9 cellular contexts compared by ENCODE assay signal in genomic region chr10:102400061-102400460, GRCh38. TPM values are rescaled to one million over a fixed set of nuclear protein-coding genes. Genes with fewer than 3 reads are reported as not detected.
DNase-seq lines count a peak whose midpoint lies in the region; ATAC-seq, FAIRE-seq and TF ChIP-seq lines count a peak whose summit lies in the region.
"Had no signal": no experiment of that assay in that cellular context is flagged by ENCODE, and none has a peak within 500 bp of the region (broad histone marks: within the 10 kb centered on the region; RNA-seq: fewer than 3 reads in every experiment).

No MANE protein-coding gene starts in this region.

- H3K18ac ChIP-seq in trophoblast cell (ENCODE audit: low read length) = peak overlapping the region; percentile 43

- H3K4me1 Mint-ChIP-seq in brain = peaks cover 21% of the 10 kb centered on the region

- no peak overlapping the region for H3K4me2 ChIP-seq in trophoblast cell (ENCODE audit: low read length)

- peaks cover under 1% of the 10 kb centered on the region for H3K27me3 Mint-ChIP-seq in brain

- H3K9ac ChIP-seq in trophoblast cell (ENCODE audit: low read length) = no peak overlapping the region

- H3K4me3 ChIP-seq in GM12865 (ENCODE audit: low read depth, low read length) (peak overlapping the region; percentile 97), trophoblast cell (ENCODE audit: low read depth, low read length) (no peak overlapping the region)

- ATAC-seq in GM21423 (IDR thresholded peaks at IDR 0.05; ENCODE audit: unreplicated experiment) (no peak), GM19351 (IDR thresholded peaks at IDR 0.05; ENCODE audit: unreplicated experiment) (no peak)

- no peaks in the 10 kb centered on the region for H3K27me3 ChIP-seq in trophoblast cell (ENCODE audit: insufficient read depth, low read length)

- no peak overlapping the region for H2BK5ac ChIP-seq in trophoblast cell (ENCODE audit: low read depth, low read length, poor library complexity)

- peaks cover 3% of the 10 kb centered on the region for H3K9me3 ChIP-seq in trophoblast cell (ENCODE audit: insufficient read depth, low read depth, low read length)

- TF ChIP-seq CTCF in GM12865 (IDR thresholded peaks at IDR 0.05; ENCODE audit: insufficient read depth, low read depth, low read length, missing control alignments) = no peak
- TF ChIP-seq CTCF in brain (conservative IDR thresholded peaks at IDR 0.05) = no peak
- TF ChIP-seq CTCF in D721Med (IDR thresholded peaks at IDR 0.05; ENCODE audit: insufficient read depth, missing control alignments) = no peak

- peaks cover 29 to 30% of the 10 kb centered on the region in 2 experiments for H3K36me3 ChIP-seq in trophoblast cell (ENCODE audit: control insufficient read depth in 1 of 2, insufficient read depth in 2 of 2, low read length in 2 of 2)

- peak overlapping the region; percentile 53 for H4K91ac ChIP-seq in trophoblast cell (ENCODE audit: low read depth, low read length)

- H3K9me3 Mint-ChIP-seq in brain = no peaks in the 10 kb centered on the region

- peak overlapping the region; percentile 41 for H3K14ac ChIP-seq in trophoblast cell (ENCODE audit: low read length)

- H3K79me1 ChIP-seq in trophoblast cell (ENCODE audit: low read length) = peaks cover 22% of the 10 kb centered on the region

- no peak for DNase-seq in GM12865 (ENCODE audit: low read depth)
- DNase-seq in NCI-H146 treated with DMSO at 0.1 percent for 48 hours (lab: John Stamatoyannopoulos, UW; ENCODE audit: unreplicated experiment) = peak; percentile 14
- DNase-seq in trophoblast cell = no peak
- DNase-seq in Ammon's horn (ENCODE audit: low spot score) = no peak
- no peak for DNase-seq in D721Med (ENCODE audit: insufficient read length, low spot score)

- peak overlapping the region; percentile 3 for H3K4ac ChIP-seq in trophoblast cell (ENCODE audit: low read depth, low read length)

- H2AFZ ChIP-seq in trophoblast cell (ENCODE audit: insufficient read depth, low read length, poor library complexity) = peak overlapping the region; percentile 19

- peak overlapping the region; percentile 25 for H2BK120ac ChIP-seq in trophoblast cell (ENCODE audit: insufficient read depth, low read length, poor library complexity)

- H3K4me3 Mint-ChIP-seq in brain = peak overlapping the region; percentile 72 to 82 (median 77)

- peaks cover 33 to 34% of the 10 kb centered on the region in 2 experiments for H3K4me1 ChIP-seq in trophoblast cell (ENCODE audit: control insufficient read depth in 1 of 2, insufficient read depth in 2 of 2, low read length in 2 of 2)

- H3K27ac ChIP-seq in trophoblast cell (ENCODE audit: low read depth, low read length) = no peak overlapping the region

- peak overlapping the region; percentile 38 for H2AK5ac ChIP-seq in trophoblast cell (ENCODE audit: low read length)

- WGBS in trophoblast cell (ENCODE audit: extremely low coverage, insufficient coverage, insufficient read length) = no CpG with 5 or more reads among the region's 18 CpGs

- no peak overlapping the region for H3K23ac ChIP-seq in trophoblast cell (ENCODE audit: low read length)

- peaks cover 8% of the 10 kb centered on the region for H3K79me2 ChIP-seq in trophoblast cell (ENCODE audit: control insufficient read depth, insufficient read depth, low read length, poor library complexity)

- H2BK12ac ChIP-seq in trophoblast cell (ENCODE audit: low read length) = peak overlapping the region; percentile 80

- H3K36me3 Mint-ChIP-seq in brain = peaks cover 4% of the 10 kb centered on the region

- H4K8ac ChIP-seq in trophoblast cell (ENCODE audit: low read depth, low read length) = peak overlapping the region; percentile 30

- H3K27ac Mint-ChIP-seq in brain = peak overlapping the region in 4 of 5 experiments; percentile 82 to 90 (median 84)

- peak overlapping the region; percentile 22 for H4K12ac ChIP-seq in trophoblast cell (ENCODE audit: low read depth, low read length)

- no peak for FAIRE-seq in D721Med (lab: Jason Lieb, UNC)
- FAIRE-seq: TTC549 had no signal

RNA-seq across cellular contexts. Expression of gene NFKB2, which starts 4.6 kb away (rescaled TPM):
- polyA plus RNA-seq in brain (ENCODE audit: insufficient read depth, low read depth, low replicate concordance) = 6.8 TPM
- polyA plus RNA-seq in trophoblast cell (2013) = 30.6 and 31.3 TPM in 2 replicates

RNA-seq across cellular contexts. Expression of gene PSD, which starts 18.5 kb away (rescaled TPM):
- 104 TPM for polyA plus RNA-seq in brain (ENCODE audit: insufficient read depth, low read depth, low replicate concordance)
- 0.78 and 0.92 TPM in 2 replicates for polyA plus RNA-seq in trophoblast cell (2013)

RNA-seq across cellular contexts. Expression of gene FBXL15, which starts 20.6 kb away (rescaled TPM):
- polyA plus RNA-seq in brain (ENCODE audit: insufficient read depth, low read depth, low replicate concordance) = 25.6 TPM
- 6.1 and 6.6 TPM in 2 replicates for polyA plus RNA-seq in trophoblast cell (2013)

RNA-seq across cellular contexts. Expression of gene CUEDC2, which starts 32.3 kb away (rescaled TPM):
- polyA plus RNA-seq in brain (ENCODE audit: insufficient read depth, low read depth, low replicate concordance) = 213 TPM
- 45.8 and 49.8 TPM in 2 replicates for polyA plus RNA-seq in trophoblast cell (2013)

RNA-seq across cellular contexts. Expression of gene C10orf95, which starts 51.3 kb away (rescaled TPM):
- 0.53 TPM for polyA plus RNA-seq in brain (ENCODE audit: insufficient read depth, low read depth, low replicate concordance)
- 17.4 and 19.7 TPM in 2 replicates for polyA plus RNA-seq in trophoblast cell (2013)
